Comparison of ENCODE assay signal across 12 cellular contexts in the genomic region with DNA sequence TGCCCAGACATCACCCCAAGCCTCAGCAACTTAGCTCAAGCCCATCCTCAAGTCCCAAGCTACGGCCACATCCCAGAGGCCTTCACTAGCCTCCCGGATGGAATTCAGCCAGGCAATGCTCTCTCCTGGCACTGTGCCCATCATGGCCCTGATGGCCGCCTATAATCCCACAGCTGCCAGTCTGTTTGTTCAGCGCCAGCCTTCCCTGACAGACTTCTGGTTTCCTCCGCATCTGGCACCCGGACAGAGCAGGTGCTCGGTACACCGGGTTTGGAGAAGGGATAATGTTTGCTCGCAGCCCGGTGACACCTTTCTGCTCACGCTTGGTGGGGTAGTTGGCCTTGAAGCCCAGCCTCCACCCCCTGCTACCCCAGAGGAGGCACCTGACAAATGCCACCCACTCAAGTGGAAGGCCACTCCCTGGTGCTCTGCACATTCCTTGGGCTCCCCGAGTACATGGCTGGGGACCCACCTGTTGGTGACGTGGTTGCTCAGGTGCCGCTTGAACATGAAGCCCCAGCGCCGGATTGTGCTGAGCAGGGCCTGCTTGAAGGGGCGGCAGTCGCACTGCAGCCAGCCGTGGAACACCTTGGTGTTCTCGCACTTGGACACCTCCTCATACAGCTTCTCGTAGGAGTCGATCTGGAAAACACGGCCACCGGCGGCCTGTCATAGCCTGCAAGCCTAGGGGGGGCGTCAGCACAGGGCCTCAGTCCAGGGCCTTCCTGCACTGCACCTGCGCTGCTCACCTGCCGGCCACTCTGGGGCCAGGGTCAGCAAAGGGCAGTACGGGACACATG. TPM values are rescaled to one million over a fixed set of nuclear protein-coding genes. Genes with fewer than 3 reads are reported as not detected.
A peak's percentile ranks its signal among the peaks of the same experiment; 100 is the strongest.
DNase-seq lines count a peak whose midpoint lies in the region; ATAC-seq and TF ChIP-seq lines count a peak whose summit lies in the region.
"Had no signal": no experiment of that assay in that cellular context is flagged by ENCODE, and none has a peak within 500 bp of the region (broad histone marks: within the 10 kb centered on the region; RNA-seq: fewer than 3 reads in every experiment).

No MANE protein-coding gene starts in this region.

- ATAC-seq in heart right ventricle = no peak
- ATAC-seq in stimulated activated naive B cell treated with anti-CD40 and anti-IgM and Interleukin-4, amounts not matched to agents 10 μg/mL and 1 μg/mL and 100 μg/mL, for 72 hours (replicated peaks) = no peak
- ATAC-seq: stimulated activated naive CD8-positive, alpha-beta T cell treated with anti-CD3 and anti-CD28 coated beads, Interleukin-15, amount 100 ng/mL, for 72 hours had no signal

- in situ Hi-C loops in brain microvascular endothelial cell (cut with HindIII; ENCODE audit: low pct_ligation_motif_present, low sequenced_read_pairs) = no loop called here

- no peaks in the 10 kb centered on the region for H3K9me3 ChIP-seq in heart right ventricle

- no peak overlapping the region for H3K27ac ChIP-seq in heart right ventricle
- no peak overlapping the region for H3K27ac ChIP-seq in brain microvascular endothelial cell

- DNase-seq in NCI-H1092 (lab: John Stamatoyannopoulos, UW) = peak; percentile 90
- DNase-seq in NCI-H345 treated with DMSO at 0.1 percent for 48 hours (lab: John Stamatoyannopoulos, UW; ENCODE audit: unreplicated experiment) = peak; percentile 99
- peak; percentile 10 for DNase-seq in cerebellum (ENCODE audit: low spot score)
- peak; percentile 13 for DNase-seq in retinal pigment epithelial cell (ENCODE audit: low read depth)
- DNase-seq in heart right ventricle = no peak
- DNase-seq in brain microvascular endothelial cell = no peak
- DNase-seq in stimulated activated naive B cell treated with anti-CD40 and anti-IgM and Interleukin-4, amounts not matched to agents 10 μg/mL and 1 μg/mL and 100 μg/mL, for 72 hours = no peak
- no peak for DNase-seq in GM19240 (ENCODE audit: insufficient read length, low spot score)
- DNase-seq: CD4-positive, CD25-positive, alpha-beta regulatory T cell; foreskin melanocyte; HCEC 1CT; stimulated activated naive CD8-positive, alpha-beta T cell treated with anti-CD3 and anti-CD28 coated beads, Interleukin-15, amount 100 ng/mL, for 72 hours had no signal

- peaks cover 0 to 4% of the 10 kb centered on the region in 2 donors for H3K27me3 Mint-ChIP-seq in stimulated activated naive B cell treated with anti-CD40 and anti-IgM and Interleukin-4, amounts not matched to agents 10 μg/mL and 1 μg/mL and 100 μg/mL, for 72 hours
- H3K27me3 Mint-ChIP-seq: CD4-positive, CD25-positive, alpha-beta regulatory T cell; stimulated activated naive CD8-positive, alpha-beta T cell treated with anti-CD3 and anti-CD28 coated beads, Interleukin-15, amount 100 ng/mL, for 72 hours had no signal

- no peaks in the 10 kb centered on the region for H3K9me3 Mint-ChIP-seq in stimulated activated naive B cell treated with anti-CD40 and anti-IgM and Interleukin-4, amounts not matched to agents 10 μg/mL and 1 μg/mL and 100 μg/mL, for 72 hours
- H3K9me3 Mint-ChIP-seq: stimulated activated naive CD8-positive, alpha-beta T cell treated with anti-CD3 and anti-CD28 coated beads, Interleukin-15, amount 100 ng/mL, for 72 hours had no signal

- 93 to 94% methylated on average over 29 of the region's 29 CpGs for WGBS in heart right ventricle, 2 donors

- H3K4me1 ChIP-seq in heart right ventricle = peaks cover 0 to 7% (median 2%) of the 10 kb centered on the region in 9 donors

- H3K27me3 ChIP-seq in heart right ventricle (no peaks in the 10 kb centered on the region), brain microvascular endothelial cell (replicated peaks) (no peaks in the 10 kb centered on the region)

- intact Hi-C loops in heart right ventricle (cut with DNase I) = no loop called here

- no peaks in the 10 kb centered on the region for H3K36me3 ChIP-seq in heart right ventricle
- H3K36me3 ChIP-seq in brain microvascular endothelial cell (replicated peaks) = no peaks in the 10 kb centered on the region

- H3K4me3 Mint-ChIP-seq in stimulated activated naive B cell treated with anti-CD40 and anti-IgM and Interleukin-4, amounts not matched to agents 10 μg/mL and 1 μg/mL and 100 μg/mL, for 72 hours = no peak overlapping the region
- H3K4me3 Mint-ChIP-seq: CD4-positive, CD25-positive, alpha-beta regulatory T cell; stimulated activated naive CD8-positive, alpha-beta T cell treated with anti-CD3 and anti-CD28 coated beads, Interleukin-15, amount 100 ng/mL, for 72 hours had no signal

- TF ChIP-seq CTCF in retinal pigment epithelial cell (conservative IDR thresholded peaks at IDR 0.05; ENCODE audit: low read depth, low read length) (no peak), heart right ventricle (IDR thresholded peaks at IDR 0.05) (no peak), brain microvascular endothelial cell (IDR thresholded peaks at IDR 0.05; ENCODE audit: low read depth, low read length, missing control alignments) (no peak)

- H3K27ac Mint-ChIP-seq in stimulated activated naive B cell treated with anti-CD40 and anti-IgM and Interleukin-4, amounts not matched to agents 10 μg/mL and 1 μg/mL and 100 μg/mL, for 72 hours = no peak overlapping the region
- H3K27ac Mint-ChIP-seq: CD4-positive, CD25-positive, alpha-beta regulatory T cell; stimulated activated naive CD8-positive, alpha-beta T cell treated with anti-CD3 and anti-CD28 coated beads, Interleukin-15, amount 100 ng/mL, for 72 hours had no signal

- H3K4me3 ChIP-seq in retinal pigment epithelial cell (ENCODE audit: low read length) (no peak overlapping the region), heart right ventricle (no peak overlapping the region), brain microvascular endothelial cell (ENCODE audit: low read depth, low read length) (no peak overlapping the region)

- H3K36me3 Mint-ChIP-seq in stimulated activated naive B cell treated with anti-CD40 and anti-IgM and Interleukin-4, amounts not matched to agents 10 μg/mL and 1 μg/mL and 100 μg/mL, for 72 hours = no peaks in the 10 kb centered on the region
- H3K36me3 Mint-ChIP-seq: CD4-positive, CD25-positive, alpha-beta regulatory T cell had no signal

- H3K4me1 Mint-ChIP-seq in stimulated activated naive B cell treated with anti-CD40 and anti-IgM and Interleukin-4, amounts not matched to agents 10 μg/mL and 1 μg/mL and 100 μg/mL, for 72 hours = no peaks in the 10 kb centered on the region

RNA-seq across cellular contexts. Expression of gene DNAH17, which starts 47.1 kb away (rescaled TPM):
- total RNA-seq in cerebellum (under 0.01 TPM), heart right ventricle (under 1 TPM in 6 of 10 donors, not detected in 4; 0.05 to 0.30 (median 0.09) TPM)
- under 1 TPM; 0.07 to 0.14 TPM for polyA plus RNA-seq in heart right ventricle

Comparison
In these comparisons a context has a peak if more than half of its experiments do, and no peak if none do; other contexts are left out.
1. DNase-seq: peak in NCI-H1092 (single experiment), NCI-H345 treated with DMSO at 0.1 percent for 48 hours (single experiment), cerebellum (single experiment) and retinal pigment epithelial cell (single experiment); none in heart right ventricle (0 of 2), brain microvascular endothelial cell (single experiment), stimulated activated naive B cell treated with anti-CD40 and anti-IgM and Interleukin-4, amounts not matched to agents 10 μg/mL and 1 μg/mL and 100 μg/mL, for 72 hours (single experiment) and GM19240 (single experiment).